21 cellular contexts compared by ENCODE assay signal in genomic region chr10:44102726-44103255, GRCh38.
"Had no signal": no experiment of that assay in that cellular context is flagged by ENCODE, and none has a peak within 500 bp of the region (broad histone marks: within the 10 kb centered on the region; RNA-seq: fewer than 3 reads in every experiment).

No MANE protein-coding gene starts in this region.

- H3K4me3 Mint-ChIP-seq: activated B cell treated with CpG ODN at 0.5 μM for 24 hours; activated CD4-positive, alpha-beta T cell treated with anti-CD3 and anti-CD28 coated beads, Interleukin-2, amount 10 ng/mL, durations not matched to agents 7 days and 5 days; activated naive CD8-positive, alpha-beta T cell treated with anti-CD3 and anti-CD28 coated beads, Interleukin-2, amount 10 ng/mL, durations not matched to agents 7 days and 5 days; activated T-helper 1 cell treated with anti-CD3 and anti-CD28 coated beads, Interleukin-12 subunit alpha, Interleukin-12 subunit beta, Interleukin-2, Interleukin-4 antibody, amounts not matched to agents 30 ng/mL and 10 ng/mL and 1 ng/mL, durations not matched to agents 14 hours and 24 hours and 36 hours; brain; naive thymus-derived CD4-positive, alpha-beta T cell; stimulated activated naive B cell treated with anti-CD40 and anti-IgM and Interleukin-4, amounts not matched to agents 10 μg/mL and 1 μg/mL and 100 μg/mL, for 72 hours had no signal

- DNase-seq: activated B cell treated with CpG ODN at 0.5 μM for 24 hours; activated CD4-positive, alpha-beta T cell treated with anti-CD3 and anti-CD28 coated beads, Interleukin-2, amount 10 ng/mL, durations not matched to agents 7 days and 5 days; activated CD8-positive, alpha-beta memory T cell treated with anti-CD3 and anti-CD28 coated beads for 24 hours; activated naive CD4-positive, alpha-beta T cell; activated naive CD8-positive, alpha-beta T cell treated with anti-CD3 and anti-CD28 coated beads, Interleukin-2, amount 10 ng/mL, durations not matched to agents 7 days and 5 days; central memory CD4-positive, alpha-beta T cell; colonic mucosa; kidney; left ventricle myocardium inferior; mucosa of descending colon; naive thymus-derived CD4-positive, alpha-beta T cell; retina; stimulated activated CD4-positive, alpha-beta T cell treated with anti-CD3 and anti-CD28 coated beads, Interleukin-15, amount 100 ng/mL, for 24 hours; stimulated activated CD4-positive, alpha-beta T cell treated with anti-CD3 and anti-CD28 coated beads, Interleukin-4, amount 100 ng/mL, for 1 hour; stimulated activated naive B cell treated with anti-CD40 and anti-IgM and Interleukin-4, amounts not matched to agents 10 μg/mL and 1 μg/mL and 100 μg/mL, for 72 hours; thyroid gland; uterus had no signal

- H3K9me3 ChIP-seq: colonic mucosa, mucosa of descending colon, thyroid gland, uterus had no signal

- H3K27ac ChIP-seq: colonic mucosa, hepatocyte, left ventricle myocardium inferior, thyroid gland, uterus had no signal

- H3K79me2 ChIP-seq: hepatocyte had no signal

- H3K36me3 Mint-ChIP-seq: activated naive CD8-positive, alpha-beta T cell treated with anti-CD3 and anti-CD28 coated beads, Interleukin-2, amount 10 ng/mL, durations not matched to agents 7 days and 5 days; brain; naive thymus-derived CD4-positive, alpha-beta T cell; stimulated activated naive B cell treated with anti-CD40 and anti-IgM and Interleukin-4, amounts not matched to agents 10 μg/mL and 1 μg/mL and 100 μg/mL, for 72 hours had no signal

- H3K9me3 Mint-ChIP-seq: activated CD4-positive, alpha-beta T cell treated with anti-CD3 and anti-CD28 coated beads, Interleukin-2, amount 10 ng/mL, durations not matched to agents 7 days and 5 days; activated naive CD8-positive, alpha-beta T cell treated with anti-CD3 and anti-CD28 coated beads, Interleukin-2, amount 10 ng/mL, durations not matched to agents 7 days and 5 days; activated T-helper 1 cell treated with anti-CD3 and anti-CD28 coated beads, Interleukin-12 subunit alpha, Interleukin-12 subunit beta, Interleukin-2, Interleukin-4 antibody, amounts not matched to agents 30 ng/mL and 10 ng/mL and 1 ng/mL, durations not matched to agents 14 hours and 24 hours and 36 hours had no signal

- H3K4me2 ChIP-seq: hepatocyte had no signal

- H3K27me3 ChIP-seq: colonic mucosa, hepatocyte, thyroid gland, uterus had no signal

- H2AFZ ChIP-seq: hepatocyte had no signal

- H3K4me1 ChIP-seq: colonic mucosa, left ventricle myocardium inferior, uterus had no signal

- FAIRE-seq: kidney had no signal

- ATAC-seq: esophagus mucosa; mucosa of descending colon; naive thymus-derived CD4-positive, alpha-beta T cell; stimulated activated naive B cell treated with anti-CD40 and anti-IgM and Interleukin-4, amounts not matched to agents 10 μg/mL and 1 μg/mL and 100 μg/mL, for 72 hours had no signal

- H3K4me3 ChIP-seq: colonic mucosa, hepatocyte, left ventricle myocardium inferior, mucosa of descending colon, thyroid gland, uterus had no signal

- H3K27ac Mint-ChIP-seq: activated B cell treated with CpG ODN at 0.5 μM for 24 hours; activated CD4-positive, alpha-beta T cell treated with anti-CD3 and anti-CD28 coated beads, Interleukin-2, amount 10 ng/mL, durations not matched to agents 7 days and 5 days; activated naive CD8-positive, alpha-beta T cell treated with anti-CD3 and anti-CD28 coated beads, Interleukin-2, amount 10 ng/mL, durations not matched to agents 7 days and 5 days; activated T-helper 1 cell treated with anti-CD3 and anti-CD28 coated beads, Interleukin-12 subunit alpha, Interleukin-12 subunit beta, Interleukin-2, Interleukin-4 antibody, amounts not matched to agents 30 ng/mL and 10 ng/mL and 1 ng/mL, durations not matched to agents 14 hours and 24 hours and 36 hours; brain; naive thymus-derived CD4-positive, alpha-beta T cell; stimulated activated naive B cell treated with anti-CD40 and anti-IgM and Interleukin-4, amounts not matched to agents 10 μg/mL and 1 μg/mL and 100 μg/mL, for 72 hours had no signal

- H3K27me3 Mint-ChIP-seq: activated B cell treated with CpG ODN at 0.5 μM for 24 hours; activated naive CD8-positive, alpha-beta T cell treated with anti-CD3 and anti-CD28 coated beads, Interleukin-2, amount 10 ng/mL, durations not matched to agents 7 days and 5 days; naive thymus-derived CD4-positive, alpha-beta T cell; stimulated activated naive B cell treated with anti-CD40 and anti-IgM and Interleukin-4, amounts not matched to agents 10 μg/mL and 1 μg/mL and 100 μg/mL, for 72 hours had no signal

- H3K36me3 ChIP-seq: colonic mucosa, left ventricle myocardium inferior, thyroid gland, uterus had no signal

- H3K4me1 Mint-ChIP-seq: activated B cell treated with CpG ODN at 0.5 μM for 24 hours; activated CD4-positive, alpha-beta T cell treated with anti-CD3 and anti-CD28 coated beads, Interleukin-2, amount 10 ng/mL, durations not matched to agents 7 days and 5 days; activated naive CD8-positive, alpha-beta T cell treated with anti-CD3 and anti-CD28 coated beads, Interleukin-2, amount 10 ng/mL, durations not matched to agents 7 days and 5 days; brain; naive thymus-derived CD4-positive, alpha-beta T cell; stimulated activated naive B cell treated with anti-CD40 and anti-IgM and Interleukin-4, amounts not matched to agents 10 μg/mL and 1 μg/mL and 100 μg/mL, for 72 hours had no signal
